Comparison of ENCODE assay signal across 14 cellular contexts in the genomic region with DNA sequence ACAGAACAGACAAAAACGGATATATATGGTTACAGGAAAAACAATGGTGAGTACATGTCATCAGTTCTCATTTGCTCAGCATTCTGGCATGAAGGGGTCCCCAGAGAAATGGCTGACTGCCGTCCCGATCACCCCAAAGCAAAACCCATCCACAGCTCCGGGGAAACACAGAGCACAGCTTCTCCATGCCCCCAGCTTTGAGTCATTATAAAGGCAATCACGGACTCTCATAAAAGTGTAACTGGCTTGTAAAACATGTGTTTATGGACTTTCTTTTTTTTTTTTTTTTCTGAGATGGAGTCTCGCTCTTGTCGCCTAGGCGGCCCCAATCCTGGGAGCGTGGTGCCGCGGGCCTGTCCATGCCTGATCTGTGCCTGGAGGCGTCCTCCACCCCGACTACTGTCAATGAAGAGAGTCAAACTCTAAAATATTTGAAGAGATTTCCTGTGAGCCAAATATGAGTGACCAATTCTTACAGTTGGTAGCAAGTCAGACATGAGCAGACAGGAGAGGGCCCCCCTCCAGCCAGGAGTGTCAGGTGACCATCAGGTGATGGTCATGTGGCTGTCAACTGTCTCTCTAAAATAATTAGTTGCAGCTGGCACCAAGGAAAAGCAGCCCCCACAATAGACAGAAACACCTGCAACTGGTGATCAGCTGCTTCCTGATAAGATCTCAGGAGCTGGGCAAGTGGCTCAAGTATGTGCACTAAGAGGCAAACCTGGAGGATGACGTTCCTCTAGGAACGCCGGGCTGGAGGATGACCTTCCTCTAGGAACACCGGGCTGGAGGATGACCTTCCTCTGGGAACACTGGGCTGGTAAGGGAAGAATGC. TPM values are rescaled to one million over a fixed set of nuclear protein-coding genes. Genes with fewer than 3 reads are reported as not detected.
A peak's percentile ranks its signal among the peaks of the same experiment; 100 is the strongest.
DNase-seq lines count a peak whose midpoint lies in the region; ATAC-seq and FAIRE-seq lines count a peak whose summit lies in the region.
"Had no signal": no experiment of that assay in that cellular context is flagged by ENCODE, and none has a peak within 500 bp of the region (broad histone marks: within the 10 kb centered on the region; RNA-seq: fewer than 3 reads in every experiment).

No MANE protein-coding gene starts in this region.

- no peak overlapping the region for H3K4me3 Mint-ChIP-seq in CD4-positive, alpha-beta memory T cell
- H3K4me3 Mint-ChIP-seq: activated naive CD8-positive, alpha-beta T cell treated with anti-CD3 and anti-CD28 coated beads, Interleukin-2, amount 50 U/mL, for 24 hours had no signal

- H3K36me3 Mint-ChIP-seq in CD4-positive, alpha-beta memory T cell = peaks cover 0 to 3% of the 10 kb centered on the region in 2 donors

- FAIRE-seq in HTR-8/SVneo (lab: Jason Lieb, UNC) = no peak

- peaks cover 0 to 4% of the 10 kb centered on the region in 2 donors for H3K27me3 Mint-ChIP-seq in CD4-positive, alpha-beta memory T cell

- DNase-seq in CD4-positive, alpha-beta memory T cell = no peak
- DNase-seq in NAMALWA (ENCODE audit: low spot score) (peak; percentile 51), SHP77 (lab: John Stamatoyannopoulos, UW) (peak; percentile 18 to 31), left colon (peak in 1 of 2 donors; percentile 21), HTR-8/SVneo (ENCODE audit: insufficient read length, low spot score) (no peak), H4 (ENCODE audit: low spot score) (no peak), head of caudate nucleus (no peak)
- DNase-seq: activated CD4-positive, alpha-beta T cell treated with anti-CD3 and anti-CD28 coated beads for 4 hours; activated naive CD8-positive, alpha-beta T cell treated with anti-CD3 and anti-CD28 coated beads, Interleukin-2, amount 50 U/mL, for 24 hours; NCI-H446 treated with DMSO at 0.1 percent for 48 hours; stimulated activated CD4-positive, alpha-beta T cell treated with anti-CD3 and anti-CD28 coated beads, Interleukin-2, amount 100 ng/mL, for 24 hours; stimulated activated CD8-positive, alpha-beta memory T cell treated with anti-CD3 and anti-CD28 coated beads, Interleukin-4, amount 100 ng/mL, for 48 hours had no signal

- CTCF ChIA-PET in CD4-positive, alpha-beta memory T cell (lab: Charles Lee; ENCODE audit: partially characterized antibody) = interaction anchor here (1.6 to 1.8 kb wide), 2 partner anchors 21 to 346 kb away, joined by 3 to 7 read pairs; partner anchors contain the start of gene NOM1

- H3K27me3 ChIP-seq in CD4-positive, alpha-beta memory T cell (ENCODE audit: insufficient read depth, low read length) = no peaks in the 10 kb centered on the region

- peak overlapping the region in 5 of 7 donors; percentile 25 to 88 (median 36) for H3K27ac Mint-ChIP-seq in CD4-positive, alpha-beta memory T cell
- H3K27ac Mint-ChIP-seq: activated naive CD8-positive, alpha-beta T cell treated with anti-CD3 and anti-CD28 coated beads, Interleukin-2, amount 50 U/mL, for 24 hours had no signal

- no peaks in the 10 kb centered on the region for H3K9me3 ChIP-seq in CD4-positive, alpha-beta memory T cell (ENCODE audit: control insufficient read depth in 1 of 2, low read length in 2 of 2)
- H3K9me3 ChIP-seq: thoracic aorta had no signal

- POLR2A ChIA-PET in CD4-positive, alpha-beta memory T cell (lab: Charles Lee; ENCODE audit: partially characterized antibody) = no interaction called here

- peaks cover 14 to 43% (median 32%) of the 10 kb centered on the region in 4 donors for H3K4me1 Mint-ChIP-seq in CD4-positive, alpha-beta memory T cell

- H3K9me3 Mint-ChIP-seq in CD4-positive, alpha-beta memory T cell = peaks cover 0 to 4% (median 0%) of the 10 kb centered on the region in 8 donors
- H3K9me3 Mint-ChIP-seq: activated naive CD8-positive, alpha-beta T cell treated with anti-CD3 and anti-CD28 coated beads, Interleukin-2, amount 50 U/mL, for 24 hours had no signal

- H3K4me1 ChIP-seq in CD4-positive, alpha-beta memory T cell (ENCODE audit: insufficient read depth, low read length) = peaks cover 19% of the 10 kb centered on the region

- no peaks in the 10 kb centered on the region for H3K36me3 ChIP-seq in CD4-positive, alpha-beta memory T cell (ENCODE audit: insufficient read depth, low read length)
- H3K36me3 ChIP-seq: thoracic aorta had no signal

- ATAC-seq in left colon (peak; percentile 88), HG03460 (IDR thresholded peaks at IDR 0.05; ENCODE audit: unreplicated experiment) (no peak)
- ATAC-seq: activated naive CD8-positive, alpha-beta T cell treated with anti-CD3 and anti-CD28 coated beads, Interleukin-2, amount 50 U/mL, for 24 hours had no signal

- intact Hi-C loops in CD4-positive, alpha-beta memory T cell (cut with micrococcal nuclease) = no loop called here
- intact Hi-C loops in left colon (cut with DNase I, micrococcal nuclease) (no loop called here), head of caudate nucleus (cut with DNase I) (no loop called here)

- no peak overlapping the region for H3K27ac ChIP-seq in CD4-positive, alpha-beta memory T cell (ENCODE audit: low read depth, low read length)
- H3K27ac ChIP-seq: thoracic aorta had no signal

- H3K4me3 ChIP-seq in CD4-positive, alpha-beta memory T cell (ENCODE audit: low read length in 2 of 2) = no peak overlapping the region
- H3K4me3 ChIP-seq: thoracic aorta had no signal

RNA-seq across cellular contexts. Expression of gene NOM1, which starts 21.7 kb away (rescaled TPM):
- total RNA-seq in CD4-positive, alpha-beta memory T cell = 10 to 100 TPM; 31.4 to 32.5 TPM
- polyA plus RNA-seq in CD4-positive, alpha-beta memory T cell = 1 to 10 TPM in 1 of 2 donors, under 1 TPM in 1; 0.82 to 9.8 TPM
- total RNA-seq in left colon = 10 to 100 TPM; 13.3 to 16.1 TPM
- 6.9 and 7.1 TPM in 2 replicates for total RNA-seq in H4 (2014; rRNA removed; shearing (Covaris generic))

RNA-seq across cellular contexts. Expression of gene LMBR1, which starts 34.8 kb away (rescaled TPM):
- 10 to 100 TPM; 73.9 to 97.4 TPM for total RNA-seq in CD4-positive, alpha-beta memory T cell
- 10 to 100 TPM; 35.3 to 36.6 TPM for polyA plus RNA-seq in CD4-positive, alpha-beta memory T cell
- 10 to 100 TPM; 48.9 to 49.9 TPM for total RNA-seq in left colon
- 31.8 and 48.2 TPM in 2 replicates for total RNA-seq in H4 (2014; rRNA removed; shearing (Covaris generic))

Comparison
In these comparisons a context has a peak if more than half of its experiments do, and no peak if none do; other contexts are left out.
1. DNase-seq: peak in NAMALWA (single experiment) and SHP77 (2 of 2); none in CD4-positive, alpha-beta memory T cell (0 of 5), HTR-8/SVneo (single experiment), H4 (single experiment) and head of caudate nucleus (0 of 42).